In the genomic region with DNA sequence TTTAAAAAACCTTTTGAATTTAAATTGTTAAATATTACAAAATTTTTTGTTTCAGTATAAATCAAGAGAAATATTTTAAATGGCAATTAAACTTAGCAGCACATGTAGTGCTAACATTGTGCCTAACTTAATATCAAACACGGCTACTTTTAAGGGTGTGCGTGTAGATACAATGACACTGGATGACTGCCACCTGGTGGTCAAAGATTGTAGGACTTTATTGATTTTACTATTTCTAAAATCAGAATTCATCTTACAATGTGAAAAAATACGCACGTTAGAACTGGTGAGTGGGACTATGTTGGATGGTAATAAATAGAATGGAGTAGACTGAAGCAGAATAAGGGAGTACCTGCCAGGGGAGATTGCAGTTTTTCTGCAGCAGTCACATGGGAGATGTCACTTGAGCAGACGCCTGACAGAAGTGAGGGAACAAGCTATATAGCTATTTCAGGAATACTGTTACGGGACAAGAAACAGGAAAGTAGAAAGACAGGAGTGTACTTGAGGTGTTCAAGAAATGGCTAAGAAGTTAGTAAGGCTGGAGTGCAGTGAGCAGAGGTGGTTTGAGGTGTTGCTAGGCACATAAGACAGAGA, we compare ENCODE assay signal across 9 cellular contexts. TPM values are rescaled to one million over a fixed set of nuclear protein-coding genes. Genes with fewer than 3 reads are reported as not detected.
DNase-seq lines count a peak whose midpoint lies in the region; ATAC-seq, FAIRE-seq and TF ChIP-seq lines count a peak whose summit lies in the region.
"Had no signal": no experiment of that assay in that cellular context is flagged by ENCODE, and none has a peak within 500 bp of the region (broad histone marks: within the 10 kb centered on the region; RNA-seq: fewer than 3 reads in every experiment).

No MANE protein-coding gene starts in this region.

- peak in 7 of 10 experiments; percentile 1 to 41 (median 24) for DNase-seq in CD4-positive, alpha-beta T cell
- DNase-seq in GM19239 (ENCODE audit: insufficient read length, low spot score) (no peak), NCI-H526 (lab: John Stamatoyannopoulos, UW) (peak; percentile 26 to 73), germinal center (ENCODE audit: low spot score) (peak; percentile 58), progenitor cell of endocrine pancreas (ENCODE audit: low spot score, unreplicated experiment) (no peak)
- peak; percentile 19 for DNase-seq in activated gamma-delta T cell treated with anti-CD3 and anti-CD28 coated beads, Interleukin-2, amount 50 U/mL, for 16 hours (ENCODE audit: low read depth)
- no peak for DNase-seq in effector CD8-positive, alpha-beta T cell (lab: John Stamatoyannopoulos, UW)

- peak; percentile 88 for FAIRE-seq in GM19239 (lab: Jason Lieb, UNC)

- ATAC-seq in CD4-positive, alpha-beta T cell (ENCODE audit: poor library complexity): peak; percentile 59
- no peak for ATAC-seq in GM19397 (IDR thresholded peaks at IDR 0.05; ENCODE audit: unreplicated experiment)

- no peak overlapping the region for H3K27ac ChIP-seq in CD4-positive, alpha-beta T cell (ENCODE audit: low read depth, low read length)

- H3K36me3 Mint-ChIP-seq in CD4-positive, alpha-beta T cell (ENCODE audit: low read depth): peaks cover 6% of the 10 kb centered on the region
- peaks cover 1% of the 10 kb centered on the region for H3K36me3 Mint-ChIP-seq in progenitor cell of endocrine pancreas (ENCODE audit: insufficient read depth)

- no peak overlapping the region for H3K27ac Mint-ChIP-seq in CD4-positive, alpha-beta T cell
- H3K27ac Mint-ChIP-seq in progenitor cell of endocrine pancreas: no peak overlapping the region
- H3K27ac Mint-ChIP-seq: stimulated activated naive CD8-positive, alpha-beta T cell treated with anti-CD3 and anti-CD28 coated beads, Interleukin-15, Interleukin-2, amounts not matched to agents 100 ng/mL and 50 ng/mL, for 24 hours had no signal

- CTCF ChIA-PET in CD4-positive, alpha-beta T cell (lab: Charles Lee): interaction anchor here (0.9 to 7.5 kb wide), 5 partner anchors 13 to 65 kb away, joined by 3 to 70 read pairs (median 4); no protein-coding TSS in a partner anchor

- no peaks in the 10 kb centered on the region for H3K9me3 ChIP-seq in CD4-positive, alpha-beta T cell (ENCODE audit: control insufficient read depth, low read length)

- intact Hi-C loops in CD4-positive, alpha-beta T cell (cut with DNase I, micrococcal nuclease): loop anchor here (1.0 to 10.0 kb wide), 6 partner anchors 65 to 481 kb away; no protein-coding TSS in a partner anchor

- POLR2A ChIA-PET in CD4-positive, alpha-beta T cell (lab: Charles Lee): no interaction called here

- no peaks in the 10 kb centered on the region for H3K27me3 ChIP-seq in CD4-positive, alpha-beta T cell (ENCODE audit: control insufficient read depth, insufficient read depth, low read length)

- no peak overlapping the region for H3K4me3 Mint-ChIP-seq in CD4-positive, alpha-beta T cell
- H3K4me3 Mint-ChIP-seq in progenitor cell of endocrine pancreas (ENCODE audit: low read depth): no peak overlapping the region
- H3K4me3 Mint-ChIP-seq: stimulated activated naive CD8-positive, alpha-beta T cell treated with anti-CD3 and anti-CD28 coated beads, Interleukin-15, Interleukin-2, amounts not matched to agents 100 ng/mL and 50 ng/mL, for 24 hours had no signal

- no peaks in the 10 kb centered on the region for H3K27me3 Mint-ChIP-seq in CD4-positive, alpha-beta T cell
- H3K27me3 Mint-ChIP-seq in progenitor cell of endocrine pancreas: no peaks in the 10 kb centered on the region
- H3K27me3 Mint-ChIP-seq: stimulated activated naive CD8-positive, alpha-beta T cell treated with anti-CD3 and anti-CD28 coated beads, Interleukin-15, Interleukin-2, amounts not matched to agents 100 ng/mL and 50 ng/mL, for 24 hours had no signal

- no peaks in the 10 kb centered on the region for H3K9me3 Mint-ChIP-seq in CD4-positive, alpha-beta T cell
- no peaks in the 10 kb centered on the region for H3K9me3 Mint-ChIP-seq in progenitor cell of endocrine pancreas (ENCODE audit: low read depth)
- H3K9me3 Mint-ChIP-seq: stimulated activated naive CD8-positive, alpha-beta T cell treated with anti-CD3 and anti-CD28 coated beads, Interleukin-15, Interleukin-2, amounts not matched to agents 100 ng/mL and 50 ng/mL, for 24 hours had no signal

- H3K4me1 Mint-ChIP-seq in CD4-positive, alpha-beta T cell (ENCODE audit: low read depth): peaks cover 7% of the 10 kb centered on the region
- peaks cover 12% of the 10 kb centered on the region for H3K4me1 Mint-ChIP-seq in progenitor cell of endocrine pancreas (ENCODE audit: low read depth)

- peak; percentile 89 for TF ChIP-seq CTCF in CD4-positive, alpha-beta T cell (IDR thresholded peaks at IDR 0.05)
- TF ChIP-seq CTCF in progenitor cell of endocrine pancreas (IDR thresholded peaks at IDR 0.05; ENCODE audit: unreplicated experiment): peak; percentile 93

RNA-seq across cellular contexts. Expression of a gene that starts 52.9 kb away (rescaled TPM):
- 10 to 100 TPM; 16.5 to 19.5 TPM for total RNA-seq in CD4-positive, alpha-beta T cell
- 25.7 and 29.7 TPM in 2 replicates for total RNA-seq in progenitor cell of endocrine pancreas

Comparison
In these comparisons a context has a peak if more than half of its experiments do, and no peak if none do; other contexts are left out.
1. DNase-seq: peak in CD4-positive, alpha-beta T cell (7 of 10), NCI-H526 (2 of 2), activated gamma-delta T cell treated with anti-CD3 and anti-CD28 coated beads, Interleukin-2, amount 50 U/mL, for 16 hours (single experiment) and germinal center (single experiment); none in GM19239 (single experiment), progenitor cell of endocrine pancreas (single experiment) and effector CD8-positive, alpha-beta T cell (single experiment).